ENCODE assay signal across 8 cellular contexts in the genomic region with DNA sequence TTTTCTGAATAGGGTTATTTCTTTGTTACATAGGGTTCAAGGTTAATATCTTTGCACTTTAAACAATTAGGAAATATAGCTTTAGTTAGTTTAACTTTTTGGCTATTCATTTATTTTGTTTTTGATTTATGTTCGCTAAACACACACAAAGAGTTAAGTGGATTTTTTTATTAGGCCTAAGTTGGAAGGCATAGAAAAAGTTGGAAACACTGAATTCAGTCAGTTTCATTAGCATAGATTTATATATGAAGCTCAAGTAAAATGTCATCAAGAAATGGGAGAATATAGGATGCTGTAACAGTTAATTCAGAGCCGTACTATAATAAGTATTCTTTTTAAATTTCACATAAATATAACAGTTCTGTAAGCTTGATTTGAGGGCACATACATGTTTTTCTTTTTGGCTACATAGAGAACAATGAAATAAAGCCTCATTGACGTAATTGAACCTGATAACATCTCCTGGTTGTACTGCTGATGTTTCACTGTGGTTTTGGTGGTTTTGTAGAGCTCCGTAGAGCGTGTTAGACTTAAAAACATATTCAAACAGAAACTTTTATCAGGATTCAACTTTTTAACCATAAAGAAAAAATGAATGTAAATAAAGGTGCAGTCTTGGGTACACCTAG.
A peak's percentile ranks its signal among the peaks of the same experiment; 100 is the strongest.
DNase-seq lines count a peak whose midpoint lies in the region; ATAC-seq and TF ChIP-seq lines count a peak whose summit lies in the region.

No MANE protein-coding gene starts in this region.

- POLR2A ChIA-PET in OCI-LY7 (lab: Charles Lee): interaction anchor here (0.5 to 1.9 kb wide), 11 partner anchors 9 to 1989 kb away, joined by 3 to 9 read pairs (median 3); no protein-coding TSS in a partner anchor

- CTCF ChIA-PET in OCI-LY7 (lab: Charles Lee; ENCODE audit: unreplicated experiment): interaction anchor here (1.3 kb wide), 1 partner anchor 9 kb away, joined by 3 read pairs; no protein-coding TSS in a partner anchor

- H3K79me2 ChIP-seq in OCI-LY7 (ENCODE audit: insufficient read depth, low read depth, low read length): no peaks in the 10 kb centered on the region

- ATAC-seq in GM19035 (IDR thresholded peaks at IDR 0.05; ENCODE audit: unreplicated experiment): peak; percentile 90
- ATAC-seq in HG03108 (IDR thresholded peaks at IDR 0.05; ENCODE audit: unreplicated experiment): peak; percentile 88
- peak; percentile 94 for ATAC-seq in memory B cell (ENCODE audit: low read depth)

- H3K36me3 Mint-ChIP-seq in memory B cell: no peaks in the 10 kb centered on the region

- 64 to 75% methylated on average over 5 of the region's 5 CpGs for WGBS in lower leg skin, 2 donors

- H3K4me2 ChIP-seq in OCI-LY7 (ENCODE audit: low read length): no peak overlapping the region; the same call in 1 of the 2 replicates

- no peaks in the 10 kb centered on the region for H3K9me3 ChIP-seq in OCI-LY7 (ENCODE audit: low read length)

- peak overlapping the region; percentile 22 for H3K27ac Mint-ChIP-seq in memory B cell

- intact Hi-C loops in lower leg skin (cut with DNase I; ENCODE audit: low total_unique reads) (no loop called here), OCI-LY7 (cut with micrococcal nuclease; ENCODE audit: unreplicated experiment) (loop anchor here (10.0 kb wide), 1 partner anchor 230 kb away; no protein-coding TSS in a partner anchor)

- no peaks in the 10 kb centered on the region for H3K9me3 Mint-ChIP-seq in memory B cell

- TF ChIP-seq POLR2A in lower leg skin (IDR thresholded peaks at IDR 0.05): no peak

- peaks cover 3% of the 10 kb centered on the region for H3K4me1 Mint-ChIP-seq in memory B cell

- TF ChIP-seq CTCF in lower leg skin (IDR thresholded peaks at IDR 0.05): no peak
- no peak for TF ChIP-seq CTCF in OCI-LY7 (conservative IDR thresholded peaks at IDR 0.05; ENCODE audit: low read length)

- no peak overlapping the region for H3K27ac ChIP-seq in OCI-LY7 (ENCODE audit: low read depth, low read length, poor library complexity, severe bottlenecking)

- no peaks in the 10 kb centered on the region for H3K4me1 ChIP-seq in OCI-LY7 (ENCODE audit: insufficient read depth, low read length, poor library complexity, severe bottlenecking)

- no peaks in the 10 kb centered on the region for H3K27me3 Mint-ChIP-seq in memory B cell

- H4K20me1 ChIP-seq in OCI-LY7 (ENCODE audit: insufficient read depth, low read length): no peaks in the 10 kb centered on the region

- no peak overlapping the region for H3K4me3 ChIP-seq in lower leg skin (ENCODE audit: low read depth, poor library complexity, severe bottlenecking)
- no peak overlapping the region for H3K4me3 ChIP-seq in OCI-LY7 (ENCODE audit: low read depth, low read length, poor library complexity, severe bottlenecking)

- no peak overlapping the region for H3K4me3 Mint-ChIP-seq in memory B cell

- H2AFZ ChIP-seq in OCI-LY7 (ENCODE audit: low read length): no peak overlapping the region

- DNase-seq in AML-193 (lab: John Stamatoyannopoulos, UW) (peak; percentile 46 to 63), T-helper 1 cell (peak in 4 of 5 donors; percentile 19 to 96 (median 48)), memory B cell (ENCODE audit: low spot score in 2 of 2) (peak in 1 of 2 donors; percentile 38), lower leg skin (ENCODE audit: low spot score in 2 of 2) (no peak), mucosa of gallbladder (ENCODE audit: low spot score) (no peak), OCI-LY7 (ENCODE audit: low spot score) (no peak)

- H3K9me2 ChIP-seq in OCI-LY7 (ENCODE audit: insufficient read depth, low read length): no peaks in the 10 kb centered on the region

- BruUV-seq in OCI-LY7 (replicated peaks; lab: Mats Ljungman, UMichigan): no TSS peak

- H3K36me3 ChIP-seq in OCI-LY7 (ENCODE audit: insufficient read depth, low read length): no peaks in the 10 kb centered on the region

Comparison
In these comparisons a context has a peak if more than half of its experiments do, and no peak if none do; other contexts are left out.
1. DNase-seq: peak in AML-193 (2 of 2) and T-helper 1 cell (4 of 5); none in lower leg skin (0 of 2), mucosa of gallbladder (single experiment) and OCI-LY7 (single experiment).
2. Peak in every context shown above with its lines, with median percentiles within 50 percentile points of each other: ATAC-seq.